ENCODE assay signal across 8 cellular contexts in the genomic region with DNA sequence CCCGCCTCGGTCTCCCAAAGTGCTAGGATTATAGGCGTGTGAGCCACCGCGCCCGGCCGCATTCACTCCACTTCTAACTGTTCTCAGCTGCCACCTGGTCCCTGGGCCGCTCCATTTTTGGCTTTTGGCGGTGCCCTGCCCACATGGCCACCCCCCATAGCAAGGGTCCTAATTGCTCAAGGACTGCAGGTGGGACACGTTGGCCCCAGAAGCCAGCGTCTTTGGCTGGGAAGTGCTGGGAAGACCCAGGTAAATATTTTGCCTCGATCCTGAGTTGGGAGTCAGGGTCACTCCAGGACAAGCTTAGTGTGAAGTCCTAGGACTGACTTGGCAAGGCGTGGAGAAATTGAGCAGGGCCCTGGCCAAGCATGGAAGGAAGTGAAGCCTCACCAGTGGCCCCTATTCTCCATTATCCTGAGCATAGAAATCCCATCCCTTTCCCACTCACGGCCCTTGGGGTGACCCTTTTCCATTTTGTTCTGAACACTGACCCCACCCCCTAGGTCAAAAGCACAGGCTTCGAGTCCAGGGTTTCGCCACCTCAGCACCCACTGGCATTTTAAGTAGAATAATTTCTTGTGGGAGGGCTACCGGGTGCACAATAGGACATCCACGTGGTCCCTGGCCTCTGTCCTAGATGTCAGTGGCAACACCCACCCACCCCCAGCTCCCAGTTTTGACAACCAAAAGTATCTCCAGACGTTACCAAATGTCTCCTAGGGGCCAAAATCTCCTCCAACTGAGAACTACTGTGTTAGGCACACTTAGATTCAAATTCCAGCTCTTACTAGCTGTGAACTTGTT. TPM values are rescaled to one million over a fixed set of nuclear protein-coding genes. Genes with fewer than 3 reads are reported as not detected.
DNase-seq lines count a peak whose midpoint lies in the region; ATAC-seq and TF ChIP-seq lines count a peak whose summit lies in the region.
"Had no signal": no experiment of that assay in that cellular context is flagged by ENCODE, and none has a peak within 500 bp of the region (broad histone marks: within the 10 kb centered on the region; RNA-seq: fewer than 3 reads in every experiment).

No MANE protein-coding gene starts in this region.

- ATAC-seq in WTC11 (no peak), HG03196 (IDR thresholded peaks at IDR 0.05; ENCODE audit: unreplicated experiment) (no peak)

- H3K4me2 ChIP-seq in BLaER1 = peak overlapping the region; percentile 95

- no peak for DNase-seq in WTC11 (ENCODE audit: low spot score)
- DNase-seq in NK-92 (lab: John Stamatoyannopoulos, UW; ENCODE audit: unreplicated experiment) = no peak
- no peak for DNase-seq in DMS79 (lab: John Stamatoyannopoulos, UW)
- DNase-seq: hypothalamus, NCI-H187 had no signal

- H3K4me3 ChIP-seq in BLaER1 (no peak overlapping the region), mucosa of stomach (ENCODE audit: low read length) (no peak overlapping the region)

- H3K4me1 ChIP-seq in BLaER1 (peaks cover 69% of the 10 kb centered on the region), mucosa of stomach (ENCODE audit: control insufficient read depth, insufficient read depth, low read length) (peaks cover 33% of the 10 kb centered on the region)

- H3K36me3 ChIP-seq in BLaER1 (no peaks in the 10 kb centered on the region), mucosa of stomach (ENCODE audit: control insufficient read depth, insufficient read depth, low read length) (peaks cover 1% of the 10 kb centered on the region)

- H3K27me3 Mint-ChIP-seq in WTC11 (ENCODE audit: low read depth) = no peaks in the 10 kb centered on the region; the same call in 1 of the 2 replicates

- TF ChIP-seq CTCF in WTC11 (IDR thresholded peaks at IDR 0.05) = no peak

- H3K9me3 ChIP-seq in BLaER1 = no peaks in the 10 kb centered on the region
- H3K9me3 ChIP-seq in mucosa of stomach (ENCODE audit: control insufficient read depth, low read length) = no peaks in the 10 kb centered on the region

- no peaks in the 10 kb centered on the region for H3K9me3 Mint-ChIP-seq in WTC11

- no peak overlapping the region; the same call in 1 of the 2 replicates for H3K9ac ChIP-seq in BLaER1
- H3K9ac ChIP-seq in mucosa of stomach (ENCODE audit: low read length) = peak overlapping the region; percentile 93

- peaks cover 15% of the 10 kb centered on the region for H4K20me1 ChIP-seq in BLaER1

- H3K27ac Mint-ChIP-seq in WTC11 = peak overlapping the region; percentile 99

- H3K27ac ChIP-seq in BLaER1 = peak overlapping the region; percentile 93

- H3K27me3 ChIP-seq in BLaER1 = peaks cover 21% of the 10 kb centered on the region
- no peaks in the 10 kb centered on the region for H3K27me3 ChIP-seq in mucosa of stomach (ENCODE audit: control insufficient read depth, insufficient read depth, low read length)

- POLR2A ChIA-PET in WTC11 (lab: Charles Lee) = no interaction called here

- no peaks in the 10 kb centered on the region for H3K36me3 Mint-ChIP-seq in WTC11

- H3K4me3 Mint-ChIP-seq in WTC11 = peak overlapping the region; percentile 93

- CTCF ChIA-PET in WTC11 (lab: Charles Lee) = interaction anchor here (1.2 to 2.6 kb wide), 3 partner anchors 52 to 144 kb away, joined by 4 to 18 read pairs (median 11); partner anchors contain the start of gene RILP

- peaks cover 18% of the 10 kb centered on the region for H3K4me1 Mint-ChIP-seq in WTC11

TF ChIP-seq in WTC11, 78 proteins besides CTCF, POLR2A, EP300 and RAD21:
- TF ChIP-seq NFYB (CRISPR knock-in tag; conservative IDR thresholded peaks at IDR 0.05; ENCODE audit: low read depth) (no peak), ZMAT4 (CRISPR knock-in tag; IDR thresholded peaks at IDR 0.05) (no peak)

RNA-seq across cellular contexts. Expression of gene WDR81, which starts 5.9 kb away (rescaled TPM):
- total RNA-seq in WTC11 (2021) = 14.0 to 16.4 TPM (median 15.1 TPM) in 3 replicates

RNA-seq across cellular contexts. Expression of gene TLCD2, which starts 8.4 kb away (rescaled TPM):
- total RNA-seq in WTC11 (2021) = 1.4 to 1.9 TPM (median 1.4 TPM) in 3 replicates

RNA-seq across cellular contexts. Expression of gene SERPINF2, which starts 24.1 kb away (rescaled TPM):
- 1.6 to 2.7 TPM (median 2.1 TPM) in 3 replicates for total RNA-seq in WTC11 (2021)

RNA-seq across cellular contexts. Expression of gene PRPF8, which starts 33.9 kb away (rescaled TPM):
- total RNA-seq in WTC11 (2021) = 323 to 388 TPM (median 328 TPM) in 3 replicates

RNA-seq across cellular contexts. Expression of gene SERPINF1, which starts 43.3 kb away (rescaled TPM):
- 16.7 to 26.2 TPM (median 22.1 TPM) in 3 replicates for total RNA-seq in WTC11 (2021)
